In the genomic region with DNA sequence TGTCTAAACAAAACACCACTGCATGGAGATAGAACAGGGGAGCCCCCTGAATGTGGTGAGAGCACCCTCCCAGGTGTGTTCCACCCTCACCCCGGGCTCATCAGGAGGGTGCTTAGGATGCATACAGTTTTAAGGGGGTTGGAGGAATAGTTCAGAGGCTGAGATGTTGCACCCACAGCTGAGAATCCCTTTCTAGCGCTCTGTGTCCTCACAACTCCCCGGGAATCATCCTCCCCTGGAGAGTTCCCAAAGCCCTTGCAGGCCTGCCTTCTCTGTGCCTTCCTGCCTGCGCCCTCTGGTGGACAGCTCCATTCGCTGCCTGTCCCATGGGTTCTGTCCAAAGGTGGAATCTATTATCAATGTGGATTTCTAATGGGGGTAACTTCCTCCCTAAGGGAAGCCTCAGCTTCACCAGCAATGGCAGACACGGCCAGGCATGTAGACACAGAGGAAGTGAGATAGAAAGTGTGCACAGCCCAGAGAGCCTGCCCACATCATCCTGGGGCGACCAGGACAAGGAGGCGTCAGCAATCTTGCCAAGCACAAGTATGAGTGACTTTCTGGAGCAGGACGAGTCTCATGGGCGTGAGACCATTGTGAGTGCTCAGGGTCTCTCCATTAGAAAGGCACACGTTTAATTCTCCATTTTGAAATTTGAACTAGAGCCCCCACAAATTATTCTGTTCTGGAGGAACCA, we compare ENCODE assay signal across 8 cellular contexts. TPM values are rescaled to one million over a fixed set of nuclear protein-coding genes. Genes with fewer than 3 reads are reported as not detected.
A peak's percentile ranks its signal among the peaks of the same experiment; 100 is the strongest.
DNase-seq lines count a peak whose midpoint lies in the region; ATAC-seq lines count a peak whose summit lies in the region.

No MANE protein-coding gene starts in this region.

- H3K4me1 Mint-ChIP-seq in activated CD4-positive, alpha-beta memory T cell treated with anti-CD3 and anti-CD28 coated beads, Interleukin-2, amount 10 ng/mL, durations not matched to agents 7 days and 5 days, result peaks cover 5% of the 10 kb centered on the region
- H3K4me1 Mint-ChIP-seq in memory B cell, result peaks cover 6% of the 10 kb centered on the region

- no peak overlapping the region for H3K4me3 Mint-ChIP-seq in activated CD4-positive, alpha-beta memory T cell treated with anti-CD3 and anti-CD28 coated beads, Interleukin-2, amount 10 ng/mL, durations not matched to agents 7 days and 5 days
- H3K4me3 Mint-ChIP-seq in memory B cell, result no peak overlapping the region

- no peaks in the 10 kb centered on the region for H3K36me3 Mint-ChIP-seq in activated CD4-positive, alpha-beta memory T cell treated with anti-CD3 and anti-CD28 coated beads, Interleukin-2, amount 10 ng/mL, durations not matched to agents 7 days and 5 days (ENCODE audit: low read depth)
- H3K36me3 Mint-ChIP-seq in memory B cell, result no peaks in the 10 kb centered on the region

- CTCF ChIA-PET in activated CD4-positive, alpha-beta memory T cell treated with anti-CD3 and anti-CD28 coated beads, Interleukin-2, amount 10 ng/mL, durations not matched to agents 7 days and 5 days (lab: Charles Lee), result interaction anchor here (1.4 kb wide), 1 partner anchor 147 kb away, joined by 3 read pairs; no protein-coding TSS in a partner anchor

- no peak overlapping the region for H3K27ac Mint-ChIP-seq in activated CD4-positive, alpha-beta memory T cell treated with anti-CD3 and anti-CD28 coated beads, Interleukin-2, amount 10 ng/mL, durations not matched to agents 7 days and 5 days
- no peak overlapping the region for H3K27ac Mint-ChIP-seq in memory B cell

- ATAC-seq in HG02678 (IDR thresholded peaks at IDR 0.05; ENCODE audit: unreplicated experiment) (peak; percentile 62), memory B cell (ENCODE audit: low read depth) (peak; percentile 76), GM21576 (IDR thresholded peaks at IDR 0.05; ENCODE audit: unreplicated experiment) (no peak)

- H3K9me3 Mint-ChIP-seq in activated CD4-positive, alpha-beta memory T cell treated with anti-CD3 and anti-CD28 coated beads, Interleukin-2, amount 10 ng/mL, durations not matched to agents 7 days and 5 days, result no peaks in the 10 kb centered on the region
- no peaks in the 10 kb centered on the region for H3K9me3 Mint-ChIP-seq in memory B cell

- H3K27me3 Mint-ChIP-seq in activated CD4-positive, alpha-beta memory T cell treated with anti-CD3 and anti-CD28 coated beads, Interleukin-2, amount 10 ng/mL, durations not matched to agents 7 days and 5 days, result peaks cover 39% of the 10 kb centered on the region
- peaks cover 16% of the 10 kb centered on the region for H3K27me3 Mint-ChIP-seq in memory B cell

- POLR2A ChIA-PET in activated CD4-positive, alpha-beta memory T cell treated with anti-CD3 and anti-CD28 coated beads, Interleukin-2, amount 10 ng/mL, durations not matched to agents 7 days and 5 days (lab: Charles Lee), result no interaction called here

- DNase-seq in DMS153 (lab: John Stamatoyannopoulos, UW), result peak; percentile 55
- peak; percentile 5 for DNase-seq in NCI-H526 treated with DMSO at 0.1 percent for 48 hours (lab: John Stamatoyannopoulos, UW)
- peak; percentile 69 for DNase-seq in activated CD4-positive, alpha-beta memory T cell treated with anti-CD3 and anti-CD28 coated beads, Interleukin-2, amount 10 ng/mL, durations not matched to agents 7 days and 5 days
- DNase-seq in effector CD4-positive, alpha-beta T cell, result peak; percentile 42
- DNase-seq in memory B cell (ENCODE audit: low spot score in 2 of 2), result peak; percentile 64 to 71
- DNase-seq in stimulated activated CD8-positive, alpha-beta memory T cell treated with anti-CD3 and anti-CD28 coated beads, Interleukin-15, amount 100 ng/mL, for 4 hours (ENCODE audit: low read depth in 2 of 2), result peak; percentile 31 to 35

RNA-seq across cellular contexts. Expression of a gene that starts 1.2 kb away (rescaled TPM):
- not detected for total RNA-seq in activated CD4-positive, alpha-beta memory T cell treated with anti-CD3 and anti-CD28 coated beads, Interleukin-2, amount 10 ng/mL, durations not matched to agents 7 days and 5 days

RNA-seq across cellular contexts. Expression of a gene that starts 7.1 kb away (rescaled TPM):
- not detected for total RNA-seq in activated CD4-positive, alpha-beta memory T cell treated with anti-CD3 and anti-CD28 coated beads, Interleukin-2, amount 10 ng/mL, durations not matched to agents 7 days and 5 days

RNA-seq across cellular contexts. Expression of a gene that starts 17.4 kb away (rescaled TPM):
- total RNA-seq in activated CD4-positive, alpha-beta memory T cell treated with anti-CD3 and anti-CD28 coated beads, Interleukin-2, amount 10 ng/mL, durations not matched to agents 7 days and 5 days, result not detected

RNA-seq across cellular contexts. Expression of a gene that starts 18.8 kb away (rescaled TPM):
- total RNA-seq in activated CD4-positive, alpha-beta memory T cell treated with anti-CD3 and anti-CD28 coated beads, Interleukin-2, amount 10 ng/mL, durations not matched to agents 7 days and 5 days, result not detected

RNA-seq across cellular contexts. Expression of a gene that starts 29.8 kb away (rescaled TPM):
- total RNA-seq in activated CD4-positive, alpha-beta memory T cell treated with anti-CD3 and anti-CD28 coated beads, Interleukin-2, amount 10 ng/mL, durations not matched to agents 7 days and 5 days, result not detected

Comparison
In these comparisons a context has a peak if more than half of its experiments do, and no peak if none do; other contexts are left out.
1. DNase-seq: peak in every context shown above with its lines; median percentile 69 in activated CD4-positive, alpha-beta memory T cell treated with anti-CD3 and anti-CD28 coated beads, Interleukin-2, amount 10 ng/mL, durations not matched to agents 7 days and 5 days; 68 in memory B cell; 55 in DMS153; 42 in effector CD4-positive, alpha-beta T cell; 33 in stimulated activated CD8-positive, alpha-beta memory T cell treated with anti-CD3 and anti-CD28 coated beads, Interleukin-15, amount 100 ng/mL, for 4 hours; 5 in NCI-H526 treated with DMSO at 0.1 percent for 48 hours.